ENCODE assay signal across 27 cellular contexts in genomic region chr21:28423521-28423920, GRCh38.
"Had no signal": no experiment of that assay in that cellular context is flagged by ENCODE, and none has a peak within 500 bp of the region (broad histone marks: within the 10 kb centered on the region; RNA-seq: fewer than 3 reads in every experiment).

No MANE protein-coding gene starts in this region.

- H3K9me3 Mint-ChIP-seq: natural killer cell treated with Interleukin-12 subunit alpha and Interleukin-12 subunit beta and Interleukin-15 and Interleukin-18, amount 100 ng/mL, for 72 hours; neural crest cell; stimulated activated effector memory CD8-positive, alpha-beta T cell treated with anti-CD3 and anti-CD28 coated beads, Interleukin-12 subunit alpha, Interleukin-12 subunit beta, amount 100 ng/mL, for 72 hours; stimulated activated naive CD8-positive, alpha-beta T cell treated with anti-CD3 and anti-CD28 coated beads, Interleukin-15, Interleukin-2, amounts not matched to agents 100 ng/mL and 50 ng/mL, for 24 hours had no signal

- H3K4me1 ChIP-seq: left lung, right atrium auricular region, spleen, upper lobe of right lung had no signal

- H3K36me3 Mint-ChIP-seq: naive thymus-derived CD4-positive, alpha-beta T cell; stimulated activated effector memory CD8-positive, alpha-beta T cell treated with anti-CD3 and anti-CD28 coated beads, Interleukin-12 subunit alpha, Interleukin-12 subunit beta, amount 100 ng/mL, for 72 hours had no signal

- H3K4me3 ChIP-seq: left lung, lung, mucosa of descending colon, ovary, right atrium auricular region, spleen, suprapubic skin, thoracic aorta, tibial artery, upper lobe of right lung had no signal

- DNase-seq: hippocampal formation; kidney; left colon; left lung; mesendoderm; midbrain; mucosa of descending colon; naive thymus-derived CD4-positive, alpha-beta T cell; nucleus accumbens; ovary; small intestine; spleen; stimulated activated CD4-positive, alpha-beta T cell treated with anti-CD3 and anti-CD28 coated beads, Interleukin-4, amount 100 ng/mL, for 24 hours; stimulated activated naive CD4-positive, alpha-beta T cell; tibial artery; trophoblast cell; upper lobe of right lung had no signal

- H3K4me3 Mint-ChIP-seq: naive thymus-derived CD4-positive, alpha-beta T cell; natural killer cell treated with Interleukin-12 subunit alpha and Interleukin-12 subunit beta and Interleukin-15 and Interleukin-18, amount 100 ng/mL, for 72 hours; neural crest cell; stimulated activated effector memory CD8-positive, alpha-beta T cell treated with anti-CD3 and anti-CD28 coated beads, Interleukin-12 subunit alpha, Interleukin-12 subunit beta, amount 100 ng/mL, for 72 hours; stimulated activated naive CD8-positive, alpha-beta T cell treated with anti-CD3 and anti-CD28 coated beads, Interleukin-15, Interleukin-2, amounts not matched to agents 100 ng/mL and 50 ng/mL, for 24 hours had no signal

- H3K9me3 ChIP-seq: left lung, mucosa of descending colon, ovary, right atrium auricular region, spleen, suprapubic skin, thoracic aorta, tibial artery, upper lobe of right lung had no signal

- H3K4me1 Mint-ChIP-seq: neural crest cell; stimulated activated effector memory CD8-positive, alpha-beta T cell treated with anti-CD3 and anti-CD28 coated beads, Interleukin-12 subunit alpha, Interleukin-12 subunit beta, amount 100 ng/mL, for 72 hours had no signal

- H3K27ac Mint-ChIP-seq: naive thymus-derived CD4-positive, alpha-beta T cell; natural killer cell treated with Interleukin-12 subunit alpha and Interleukin-12 subunit beta and Interleukin-15 and Interleukin-18, amount 100 ng/mL, for 72 hours; progenitor cell of endocrine pancreas; stimulated activated effector memory CD8-positive, alpha-beta T cell treated with anti-CD3 and anti-CD28 coated beads, Interleukin-12 subunit alpha, Interleukin-12 subunit beta, amount 100 ng/mL, for 72 hours; stimulated activated naive CD8-positive, alpha-beta T cell treated with anti-CD3 and anti-CD28 coated beads, Interleukin-15, Interleukin-2, amounts not matched to agents 100 ng/mL and 50 ng/mL, for 24 hours had no signal

- ATAC-seq: left colon; left lung; mucosa of descending colon; naive thymus-derived CD4-positive, alpha-beta T cell; natural killer cell treated with Interleukin-12 subunit alpha and Interleukin-12 subunit beta and Interleukin-15 and Interleukin-18, amount 100 ng/mL, for 72 hours; sciatic nerve; stimulated activated effector memory CD8-positive, alpha-beta T cell treated with anti-CD3 and anti-CD28 coated beads, Interleukin-12 subunit alpha, Interleukin-12 subunit beta, amount 100 ng/mL, for 72 hours; upper lobe of right lung had no signal

- H3K27me3 ChIP-seq: left lung, ovary, right atrium auricular region, spleen, suprapubic skin, tibial artery, upper lobe of right lung had no signal

- H3K36me3 ChIP-seq: left lung, ovary, right atrium auricular region, spleen, suprapubic skin, thoracic aorta, tibial artery, upper lobe of right lung had no signal

- H3K27ac ChIP-seq: left lung, ovary, right atrium auricular region, spleen, thoracic aorta, upper lobe of right lung had no signal

- H3K27me3 Mint-ChIP-seq: naive thymus-derived CD4-positive, alpha-beta T cell; natural killer cell treated with Interleukin-12 subunit alpha and Interleukin-12 subunit beta and Interleukin-15 and Interleukin-18, amount 100 ng/mL, for 72 hours; progenitor cell of endocrine pancreas; stimulated activated naive CD8-positive, alpha-beta T cell treated with anti-CD3 and anti-CD28 coated beads, Interleukin-15, Interleukin-2, amounts not matched to agents 100 ng/mL and 50 ng/mL, for 24 hours had no signal
